In the genomic region with DNA sequence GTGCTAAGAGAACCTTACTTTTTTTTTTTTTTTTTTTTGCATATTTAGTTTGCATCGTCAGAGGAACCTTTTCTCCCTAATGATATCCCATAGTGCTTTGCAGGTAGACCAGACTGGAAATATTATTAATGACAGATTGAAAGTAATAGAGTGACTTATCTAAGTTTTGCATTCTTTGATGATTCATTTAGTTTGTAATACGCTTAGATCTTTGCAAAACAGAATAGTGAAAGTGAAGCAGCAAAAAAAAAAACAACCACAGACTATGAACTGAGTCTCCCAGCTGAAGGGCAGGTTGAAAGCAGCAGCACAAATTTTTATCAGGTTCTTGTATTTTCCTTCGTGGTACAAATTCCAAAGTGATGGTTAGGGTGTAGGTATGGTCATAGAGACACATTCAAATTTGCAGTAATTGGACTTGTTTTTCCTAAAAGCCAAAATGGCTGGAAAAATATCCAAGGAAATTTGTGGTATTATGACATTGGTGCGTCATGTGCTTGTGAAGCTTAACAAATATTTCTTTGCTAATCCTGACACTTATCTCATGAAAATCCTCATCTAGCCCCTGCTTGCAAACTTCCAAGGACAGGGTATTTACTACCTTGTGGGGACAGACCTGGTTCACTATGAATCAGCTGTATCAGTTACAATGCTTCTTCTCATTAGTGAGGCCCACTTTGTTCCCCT, we compare ENCODE assay signal across 13 cellular contexts.
A peak's percentile ranks its signal among the peaks of the same experiment; 100 is the strongest.
DNase-seq lines count a peak whose midpoint lies in the region; ATAC-seq and TF ChIP-seq lines count a peak whose summit lies in the region.
"Had no signal": no experiment of that assay in that cellular context is flagged by ENCODE, and none has a peak within 500 bp of the region (broad histone marks: within the 10 kb centered on the region; RNA-seq: fewer than 3 reads in every experiment).

No MANE protein-coding gene starts in this region.

- TF ChIP-seq CTCF in GM06990 (IDR thresholded peaks at IDR 0.05; ENCODE audit: insufficient read depth, low read length, poor library complexity, severe bottlenecking) (no peak), fibroblast of mammary gland (conservative IDR thresholded peaks at IDR 0.05; ENCODE audit: control insufficient read depth, insufficient read depth, low read depth, low read length) (no peak), type B pancreatic cell (conservative IDR thresholded peaks at IDR 0.05) (no peak), ovary (IDR thresholded peaks at IDR 0.05) (no peak)

- peak overlapping the region; percentile 55 for H3K27ac ChIP-seq in CD4-positive, CD25-positive, alpha-beta regulatory T cell (ENCODE audit: insufficient read depth, low read length, poor library complexity, severe bottlenecking)
- H3K27ac ChIP-seq in ovary, result no peak overlapping the region
- H3K27ac ChIP-seq: tibial nerve had no signal

- peaks cover 1 to 9% (median 4%) of the 10 kb centered on the region in 7 donors for H3K9me3 Mint-ChIP-seq in CD4-positive, CD25-positive, alpha-beta regulatory T cell
- H3K9me3 Mint-ChIP-seq in type B pancreatic cell, result peaks cover 5% of the 10 kb centered on the region

- DNase-seq in CD4-positive, CD25-positive, alpha-beta regulatory T cell, result peak in 2 of 3 donors; percentile 25 to 68
- DNase-seq in GM06990 (ENCODE audit: extremely low read depth, insufficient read length) (peak; percentile 20), T-helper 17 cell (no peak), fibroblast of mammary gland (ENCODE audit: low read depth) (peak; percentile 62), type B pancreatic cell (ENCODE audit: extremely low spot score, unreplicated experiment) (no peak), ovary (no peak), DMS153 treated with DMSO at 0.1 percent for 48 hours (lab: John Stamatoyannopoulos, UW; ENCODE audit: unreplicated experiment) (no peak), NCI-H526 (lab: John Stamatoyannopoulos, UW) (no peak)
- DNase-seq: Caco-2, endodermal cell, small intestine had no signal

- ATAC-seq in CD4-positive, CD25-positive, alpha-beta regulatory T cell (ENCODE audit: low read depth in 2 of 2), result peak; percentile 54 to 55
- peak; percentile 40 for ATAC-seq in T-helper 17 cell
- ATAC-seq: Panc1 had no signal

- TF ChIP-seq POLR2A in ovary (IDR thresholded peaks at IDR 0.05), result no peak

- H3K4me3 Mint-ChIP-seq in CD4-positive, CD25-positive, alpha-beta regulatory T cell, result peak overlapping the region; percentile 26 to 84 (median 78)
- H3K4me3 Mint-ChIP-seq in T-helper 17 cell (peak overlapping the region; percentile 16), type B pancreatic cell (no peak overlapping the region)
- H3K4me3 Mint-ChIP-seq: endodermal cell had no signal

- peaks cover 37% of the 10 kb centered on the region for H3K4me1 ChIP-seq in CD4-positive, CD25-positive, alpha-beta regulatory T cell (ENCODE audit: control insufficient read depth, insufficient read depth, low read length, poor library complexity, severe bottlenecking)
- H3K4me1 ChIP-seq in ovary (ENCODE audit: insufficient read depth), result peaks cover 1% of the 10 kb centered on the region
- H3K4me1 ChIP-seq: Caco-2 had no signal

- H3K9me3 ChIP-seq in CD4-positive, CD25-positive, alpha-beta regulatory T cell (ENCODE audit: control insufficient read depth in 2 of 2, low read length in 2 of 2), result no peaks in the 10 kb centered on the region
- H3K9me3 ChIP-seq in T-helper 17 cell (ENCODE audit: control insufficient read depth, low read length, poor library complexity, severe bottlenecking), result no peaks in the 10 kb centered on the region
- H3K9me3 ChIP-seq in ovary, result no peaks in the 10 kb centered on the region
- H3K9me3 ChIP-seq: Caco-2 had no signal

- H3K4me3 ChIP-seq in CD4-positive, CD25-positive, alpha-beta regulatory T cell (ENCODE audit: low read depth, low read length), result peak overlapping the region; percentile 58
- H3K4me3 ChIP-seq in GM06990 (replicated peaks; ENCODE audit: low read depth, low read length), result no peak overlapping the region
- H3K4me3 ChIP-seq in fibroblast of mammary gland (ENCODE audit: control insufficient read depth, low read depth, low read length), result no peak overlapping the region
- H3K4me3 ChIP-seq in ovary, result no peak overlapping the region
- H3K4me3 ChIP-seq: tibial nerve had no signal

- H3K27ac Mint-ChIP-seq in CD4-positive, CD25-positive, alpha-beta regulatory T cell, result peak overlapping the region; percentile 88 to 94 (median 90)
- H3K27ac Mint-ChIP-seq in T-helper 17 cell (peak overlapping the region; percentile 1), type B pancreatic cell (no peak overlapping the region)
- H3K27ac Mint-ChIP-seq: endodermal cell had no signal

- peaks cover 21 to 45% (median 33%) of the 10 kb centered on the region in 4 donors for H3K4me1 Mint-ChIP-seq in CD4-positive, CD25-positive, alpha-beta regulatory T cell
- H3K4me1 Mint-ChIP-seq in T-helper 17 cell (peaks cover 7% of the 10 kb centered on the region), type B pancreatic cell (ENCODE audit: unreplicated experiment) (peaks cover 22% of the 10 kb centered on the region)
- H3K4me1 Mint-ChIP-seq: endodermal cell had no signal

- no peaks in the 10 kb centered on the region for H3K36me3 Mint-ChIP-seq in CD4-positive, CD25-positive, alpha-beta regulatory T cell
- H3K36me3 Mint-ChIP-seq in T-helper 17 cell (ENCODE audit: low read depth) (no peaks in the 10 kb centered on the region), type B pancreatic cell (no peaks in the 10 kb centered on the region)

- no peak for TF ChIP-seq EP300 in ovary (IDR thresholded peaks at IDR 0.05)

- intact Hi-C loops in ovary (cut with DNase I), result no loop called here

- H3K27me3 ChIP-seq in CD4-positive, CD25-positive, alpha-beta regulatory T cell (ENCODE audit: control insufficient read depth, insufficient read depth, low read length), result no peaks in the 10 kb centered on the region
- no peaks in the 10 kb centered on the region for H3K27me3 ChIP-seq in GM06990 (replicated peaks; ENCODE audit: control insufficient read depth, insufficient read depth, low read length)
- H3K27me3 ChIP-seq in ovary, result no peaks in the 10 kb centered on the region
- H3K27me3 ChIP-seq: tibial nerve had no signal

- H3K27me3 Mint-ChIP-seq in CD4-positive, CD25-positive, alpha-beta regulatory T cell, result no peaks in the 10 kb centered on the region
- peaks cover 4% of the 10 kb centered on the region for H3K27me3 Mint-ChIP-seq in T-helper 17 cell
- H3K27me3 Mint-ChIP-seq in type B pancreatic cell, result peaks cover 1% of the 10 kb centered on the region

- no peaks in the 10 kb centered on the region for H3K36me3 ChIP-seq in CD4-positive, CD25-positive, alpha-beta regulatory T cell (ENCODE audit: control insufficient read depth, insufficient read depth, low read length)
- H3K36me3 ChIP-seq in GM06990 (ENCODE audit: control insufficient read depth, insufficient read depth, low read length) (no peaks in the 10 kb centered on the region), ovary (no peaks in the 10 kb centered on the region)
- H3K36me3 ChIP-seq: tibial nerve had no signal

- WGBS in ovary, 3 donors, result 18 to 24% (median 19%) methylated on average over 4 of the region's 4 CpGs

Comparison
In these comparisons a context has a peak if more than half of its experiments do, and no peak if none do; other contexts are left out.
1. DNase-seq: peak in CD4-positive, CD25-positive, alpha-beta regulatory T cell (2 of 3), GM06990 (single experiment) and fibroblast of mammary gland (single experiment); none in T-helper 17 cell (0 of 3), type B pancreatic cell (single experiment), ovary (0 of 5), DMS153 treated with DMSO at 0.1 percent for 48 hours (single experiment) and NCI-H526 (0 of 2).